In genomic region chr13:98172570-98173405, GRCh38 we compare ENCODE assay signal across 10 cellular contexts. TPM values are rescaled to one million over a fixed set of nuclear protein-coding genes. Genes with fewer than 3 reads are reported as not detected.
A peak's percentile ranks its signal among the peaks of the same experiment; 100 is the strongest.
DNase-seq lines count a peak whose midpoint lies in the region; ATAC-seq, FAIRE-seq and TF ChIP-seq lines count a peak whose summit lies in the region.
"Had no signal": no experiment of that assay in that cellular context is flagged by ENCODE, and none has a peak within 500 bp of the region (broad histone marks: within the 10 kb centered on the region; RNA-seq: fewer than 3 reads in every experiment).

No MANE protein-coding gene starts in this region.

- no peaks in the 10 kb centered on the region for H3K23me2 ChIP-seq in H1 (ENCODE audit: low read depth, low read length)

- POLR2A ChIA-PET in H1 (lab: Charles Lee; ENCODE audit: partially characterized antibody), result no interaction called here

- peak; percentile 73 for FAIRE-seq in H1 (lab: Jason Lieb, UNC)

- H2BK5ac ChIP-seq in H1 (ENCODE audit: low read depth, low read length), result peak overlapping the region; percentile 55; the same call in 1 of the 2 replicates

- TF ChIP-seq CTCF in H1 (IDR thresholded peaks at IDR 0.05; ENCODE audit: control extremely low read depth in 1 of 3, insufficient read depth in 1 of 3, low read depth in 1 of 3, low read length in 3 of 3) (no peak), lung (IDR thresholded peaks at IDR 0.05; ENCODE audit: control extremely low read depth, extremely low read depth) (no peak), tibial artery (IDR thresholded peaks at IDR 0.05) (no peak)

- DNase-seq in NCI-H226, result peak; percentile 32
- no peak for DNase-seq in H1 (ENCODE audit: low read depth in 1 of 2, low spot score in 2 of 2)
- DNase-seq in lung (ENCODE audit: low spot score), result no peak
- DNase-seq in tibial artery, result no peak
- DNase-seq in stimulated activated naive B cell treated with anti-CD40 and anti-IgM and Interleukin-4, amounts not matched to agents 10 μg/mL and 1 μg/mL and 100 μg/mL, for 72 hours, result no peak
- DNase-seq in left colon, result no peak
- no peak for DNase-seq in HAP-1 (ENCODE audit: low spot score in 2 of 2)

- no peak overlapping the region for H3K4me3 ChIP-seq in H1 (ENCODE audit: extremely low read depth in 1 of 4, insufficient read depth in 2 of 4, low read depth in 3 of 4, low read length in 4 of 4)
- no peak overlapping the region for H3K4me3 ChIP-seq in lung
- peak overlapping the region; percentile 10 to 16 for H3K4me3 ChIP-seq in tibial artery
- H3K4me3 ChIP-seq in HAP-1, result no peak overlapping the region

- no peak for TF ChIP-seq EP300 in H1 (IDR thresholded peaks at IDR 0.05; ENCODE audit: borderline replicate concordance in 1 of 2, low read depth in 2 of 2, low read length in 2 of 2)

- peaks cover 12 to 26% (median 21%) of the 10 kb centered on the region in 4 experiments for H3K4me1 ChIP-seq in H1 (replicated peaks in 1 of 4; ENCODE audit: control insufficient read depth in 3 of 4, insufficient read depth in 4 of 4, low read length in 3 of 4)
- H3K4me1 ChIP-seq in lung (ENCODE audit: control insufficient read depth in 2 of 2, insufficient read depth in 2 of 2, low read length in 2 of 2), result peaks cover 8 to 12% of the 10 kb centered on the region in 2 donors
- H3K4me1 ChIP-seq in tibial artery, result peaks cover 0 to 47% (median 40%) of the 10 kb centered on the region in 4 donors
- H3K4me1 ChIP-seq in HAP-1, result peaks cover 29% of the 10 kb centered on the region

- H2BK20ac ChIP-seq in H1 (ENCODE audit: low read length), result no peak overlapping the region

- no peaks in the 10 kb centered on the region for H3K9me3 ChIP-seq in H1 (ENCODE audit: insufficient read depth in 2 of 2, low read depth in 1 of 2, low read length in 1 of 2)
- no peaks in the 10 kb centered on the region for H3K9me3 ChIP-seq in lung (ENCODE audit: control insufficient read depth in 2 of 2, insufficient read depth in 1 of 2, low read length in 1 of 2)
- no peaks in the 10 kb centered on the region for H3K9me3 ChIP-seq in tibial artery
- no peaks in the 10 kb centered on the region for H3K9me3 ChIP-seq in HAP-1

- H3K9me3 Mint-ChIP-seq in stimulated activated naive B cell treated with anti-CD40 and anti-IgM and Interleukin-4, amounts not matched to agents 10 μg/mL and 1 μg/mL and 100 μg/mL, for 72 hours, result peaks cover 0 to 1% of the 10 kb centered on the region in 2 donors

- peak; percentile 4 for ATAC-seq in lung (ENCODE audit: insufficient read depth, low FRiP score)
- no peak for ATAC-seq in stimulated activated naive B cell treated with anti-CD40 and anti-IgM and Interleukin-4, amounts not matched to agents 10 μg/mL and 1 μg/mL and 100 μg/mL, for 72 hours (replicated peaks)
- no peak for ATAC-seq in left colon
- ATAC-seq in HG03521 (IDR thresholded peaks at IDR 0.05; ENCODE audit: unreplicated experiment), result no peak
- ATAC-seq: activated naive CD4-positive, alpha-beta T cell treated with anti-CD3 and anti-CD28 coated beads, Interleukin-2, amount 50 U/mL, for 72 hours had no signal

- no peak overlapping the region for H2BK15ac ChIP-seq in H1 (ENCODE audit: low read length)

- no peak overlapping the region for H4K91ac ChIP-seq in H1 (replicated peaks; ENCODE audit: insufficient read length, low read length)

- peaks cover 7% of the 10 kb centered on the region; the same call in 1 of the 2 replicates for H3K79me1 ChIP-seq in H1 (ENCODE audit: low read depth, low read length)

- H3K27me3 Mint-ChIP-seq in stimulated activated naive B cell treated with anti-CD40 and anti-IgM and Interleukin-4, amounts not matched to agents 10 μg/mL and 1 μg/mL and 100 μg/mL, for 72 hours, result peaks cover 11 to 19% of the 10 kb centered on the region in 2 donors

- no peak overlapping the region for H2BK120ac ChIP-seq in H1 (replicated peaks; ENCODE audit: low read depth, low read length)

- no peak overlapping the region for H3K4me3 Mint-ChIP-seq in stimulated activated naive B cell treated with anti-CD40 and anti-IgM and Interleukin-4, amounts not matched to agents 10 μg/mL and 1 μg/mL and 100 μg/mL, for 72 hours

- H2BK12ac ChIP-seq in H1 (ENCODE audit: low read depth, low read length), result no peak overlapping the region

- peak overlapping the region; percentile 12 to 16; a peak in 2 of 4 replicates for H3K4me2 ChIP-seq in H1 (ENCODE audit: insufficient read depth in 1 of 2, low read depth in 2 of 2, low read length in 2 of 2)

- WGBS in H1 (ENCODE audit: extremely low coverage in 1 of 2, insufficient coverage in 1 of 2, insufficient read length in 1 of 2, insufficient replicate concordance in 2 of 2, low coverage in 1 of 2, low lambda C conversion rate in 2 of 2, missing lambda C conversion rate in 1 of 2), 2 experiments, result 70% methylated on average over 7 of the region's 7 CpGs; no CpG with 5 or more reads in 1 of the 2 experiments
- WGBS in lung, 2 donors, result 30 to 56% methylated on average over 7 of the region's 7 CpGs

- no peak overlapping the region for H3K4ac ChIP-seq in H1 (replicated peaks; ENCODE audit: insufficient read length, low read depth, low read length)

- H4K5ac ChIP-seq in H1 (ENCODE audit: insufficient read length, low read depth, low read length), result no peak overlapping the region

- peaks cover 0 to 3% (median 0%) of the 10 kb centered on the region in 4 experiments; a peak in 1 of 8 replicates for H3K36me3 ChIP-seq in H1 (ENCODE audit: control insufficient read depth in 2 of 4, insufficient read depth in 4 of 4, low read length in 3 of 4)
- H3K36me3 ChIP-seq in lung (ENCODE audit: control insufficient read depth in 2 of 2, insufficient read depth in 2 of 2, low read length in 2 of 2), result peaks cover 0 to 5% of the 10 kb centered on the region in 2 donors
- peaks cover 0 to 12% (median 6%) of the 10 kb centered on the region in 3 donors for H3K36me3 ChIP-seq in tibial artery
- no peaks in the 10 kb centered on the region for H3K36me3 ChIP-seq in HAP-1 (replicated peaks)

- CTCF ChIA-PET in H1 (lab: Charles Lee; ENCODE audit: partially characterized antibody), result interaction anchor here (0.6 to 1.5 kb wide), 5 partner anchors 10 to 88 kb away, joined by 3 to 6 read pairs (median 3); no protein-coding TSS in a partner anchor

- H3K23ac ChIP-seq in H1 (ENCODE audit: insufficient read length), result no peak overlapping the region

- no peak overlapping the region for H3K56ac ChIP-seq in H1 (replicated peaks; ENCODE audit: insufficient read length, low read depth, low read length)

- H3K27me3 ChIP-seq in H1 (replicated peaks in 1 of 4; ENCODE audit: control insufficient read depth in 3 of 4, extremely low read depth in 1 of 4, insufficient read depth in 3 of 4, low read length in 3 of 4) (no peaks in the 10 kb centered on the region), lung (ENCODE audit: control insufficient read depth, insufficient read depth) (no peaks in the 10 kb centered on the region), tibial artery (no peaks in the 10 kb centered on the region), HAP-1 (ENCODE audit: low read depth) (no peaks in the 10 kb centered on the region)

- in situ Hi-C loops in HAP-1 (cut with MboI; ENCODE audit: low sequenced_read_pairs), result no loop called here

- no peak overlapping the region for H3K9ac ChIP-seq in H1 (replicated peaks in 1 of 4; ENCODE audit: extremely low read depth in 1 of 4, low read depth in 3 of 4, low read length in 3 of 4)

- H2AFZ ChIP-seq in H1 (ENCODE audit: low read length), result no peak overlapping the region

- H3K14ac ChIP-seq in H1 (ENCODE audit: insufficient read length), result no peak overlapping the region

- H3K18ac ChIP-seq in H1 (ENCODE audit: extremely low read depth, low read length), result no peak overlapping the region

- H4K20me1 ChIP-seq in H1 (replicated peaks in 1 of 2; ENCODE audit: control insufficient read depth in 1 of 2, insufficient read depth in 2 of 2, low read length in 2 of 2), result peaks cover 2 to 4% of the 10 kb centered on the region in 2 experiments

- no peak overlapping the region for H3K27ac Mint-ChIP-seq in stimulated activated naive B cell treated with anti-CD40 and anti-IgM and Interleukin-4, amounts not matched to agents 10 μg/mL and 1 μg/mL and 100 μg/mL, for 72 hours
- H3K27ac Mint-ChIP-seq: activated naive CD4-positive, alpha-beta T cell treated with anti-CD3 and anti-CD28 coated beads, Interleukin-2, amount 50 U/mL, for 72 hours had no signal

- H4K8ac ChIP-seq in H1 (ENCODE audit: extremely low read depth, insufficient read depth, low read length), result no peak overlapping the region

- H3K27ac ChIP-seq in H1 (ENCODE audit: low read depth, low read length) (no peak overlapping the region), lung (ENCODE audit: low read depth in 1 of 2, low read length in 1 of 2) (peak overlapping the region in 1 of 2 donors; percentile 90), tibial artery (peak overlapping the region; percentile 63 to 70)

- H2AK5ac ChIP-seq in H1 (ENCODE audit: low read depth, low read length), result no peak overlapping the region

- no peak for TF ChIP-seq RAD21 in H1 (IDR thresholded peaks at IDR 0.05 in 1 of 2, conservative IDR thresholded peaks at IDR 0.05 in 1 of 2; ENCODE audit: low read depth in 2 of 2, low read length in 2 of 2)

- H3K79me2 ChIP-seq in H1 (ENCODE audit: control insufficient read depth in 1 of 2, insufficient read depth in 2 of 2, low read length in 2 of 2), result peaks cover 0 to 72% of the 10 kb centered on the region in 2 experiments; a peak in 3 of 4 replicates

- no peaks in the 10 kb centered on the region for H3K36me3 Mint-ChIP-seq in stimulated activated naive B cell treated with anti-CD40 and anti-IgM and Interleukin-4, amounts not matched to agents 10 μg/mL and 1 μg/mL and 100 μg/mL, for 72 hours
- H3K36me3 Mint-ChIP-seq: activated naive CD4-positive, alpha-beta T cell treated with anti-CD3 and anti-CD28 coated beads, Interleukin-2, amount 50 U/mL, for 72 hours had no signal

- no peak for TF ChIP-seq POLR2A in H1 (IDR thresholded peaks at IDR 0.05; ENCODE audit: control extremely low read depth in 1 of 2, low read depth in 2 of 2, low read length in 2 of 2)

- intact Hi-C loops in tibial artery (cut with DNase I; ENCODE audit: low total_unique reads) (no loop called here), left colon (cut with DNase I, micrococcal nuclease) (no loop called here)

- H3K4me1 Mint-ChIP-seq in stimulated activated naive B cell treated with anti-CD40 and anti-IgM and Interleukin-4, amounts not matched to agents 10 μg/mL and 1 μg/mL and 100 μg/mL, for 72 hours, result no peaks in the 10 kb centered on the region

RNA-seq across cellular contexts. Expression of gene RNF113B, which starts 4.3 kb away (rescaled TPM):
- not detected in 2 replicates for total RNA-seq in H1 (2021; fragmentation: NEBNext Ultra II Directional; extraction: Animal tissue kit (Norgen Biotek cat#: 25700))
- polyA plus RNA-seq in H1 (2011; rRNA removed) (not detected in 2 replicates), lung (not detected)
- not detected for polyA plus RNA-seq in H1 (2011; cell fraction: cytosol; rRNA removed)
- not detected for polyA plus RNA-seq in H1 (2011; cell fraction: nucleus; rRNA removed)
- polyA plus RNA-seq in H1 (2012, experiment 1 of 2), result 0.11 TPM in 1 of 4 replicates, not detected in the others
- not detected for polyA plus RNA-seq in H1 (2012, experiment 2 of 2)
- not detected for polyA plus RNA-seq in H1 (2013, experiment 1 of 2)
- not detected for polyA plus RNA-seq in H1 (2013, experiment 2 of 2)
- polyA minus RNA-seq in H1 (2011; rRNA and poly(A)+ RNA removed), result not detected in 2 replicates
- polyA minus RNA-seq in H1 (2011; cell fraction: cytosol; rRNA and poly(A)+ RNA removed), result not detected
- not detected for polyA minus RNA-seq in H1 (2011; cell fraction: nucleus; rRNA and poly(A)+ RNA removed)
- total RNA-seq in lung (not detected), left colon (not detected)
- total RNA-seq: activated naive CD4-positive, alpha-beta T cell treated with anti-CD3 and anti-CD28 coated beads, Interleukin-2, amount 50 U/mL, for 72 hours; H4 had no signal

RNA-seq across cellular contexts. Expression of gene FARP1, which starts 29.9 kb away (rescaled TPM):
- 97.9 and 104 TPM in 2 replicates for total RNA-seq in H1 (2021; fragmentation: NEBNext Ultra II Directional; extraction: Animal tissue kit (Norgen Biotek cat#: 25700))
- polyA plus RNA-seq in H1 (2011; rRNA removed), result 24.7 and 29.6 TPM in 2 replicates
- polyA plus RNA-seq in H1 (2011; cell fraction: cytosol; rRNA removed), result 29.0 TPM
- 68.0 TPM for polyA plus RNA-seq in H1 (2011; cell fraction: nucleus; rRNA removed)
- polyA plus RNA-seq in H1 (2012, experiment 1 of 2), result 56.1 to 128 TPM (median 79.3 TPM) in 4 replicates
- polyA plus RNA-seq in H1 (2012, experiment 2 of 2), result 25.3 TPM
- polyA plus RNA-seq in H1 (2013, experiment 1 of 2), result 65.6 TPM
- 69.0 TPM for polyA plus RNA-seq in H1 (2013, experiment 2 of 2)
- polyA minus RNA-seq in H1 (2011; rRNA and poly(A)+ RNA removed), result 87.0 and 138 TPM in 2 replicates
- 81.0 TPM for polyA minus RNA-seq in H1 (2011; cell fraction: cytosol; rRNA and poly(A)+ RNA removed)
- 137 TPM for polyA minus RNA-seq in H1 (2011; cell fraction: nucleus; rRNA and poly(A)+ RNA removed)
- 100 to 1,000 TPM in 1 of 2 donors, 10 to 100 TPM in 1; 76.3 to 102 TPM for total RNA-seq in lung
- 10 to 100 TPM; 20.8 to 32.6 TPM for polyA plus RNA-seq in lung
- total RNA-seq in left colon, result 10 to 100 TPM; 38.8 to 50.3 TPM

Comparison
In these comparisons a context has a peak if more than half of its experiments do, and no peak if none do; other contexts are left out.
1. H3K4me3 ChIP-seq: peak in tibial artery (2 of 2); none in H1 (0 of 4), lung (single experiment) and HAP-1 (single experiment).